In genomic region chr1:12410351-12410750, GRCh38 we compare ENCODE assay signal across 18 cellular contexts.
"Had no signal": no experiment of that assay in that cellular context is flagged by ENCODE, and none has a peak within 500 bp of the region (broad histone marks: within the 10 kb centered on the region; RNA-seq: fewer than 3 reads in every experiment).

No MANE protein-coding gene starts in this region.

- H3K9ac ChIP-seq: neural progenitor cell had no signal

- H3K27ac Mint-ChIP-seq: activated naive CD4-positive, alpha-beta T cell treated with anti-CD3 and anti-CD28 coated beads, Interleukin-2, amount 50 U/mL, for 24 hours; neural progenitor cell had no signal

- H3K9me3 Mint-ChIP-seq: activated naive CD4-positive, alpha-beta T cell treated with anti-CD3 and anti-CD28 coated beads, Interleukin-2, amount 50 U/mL, for 24 hours had no signal

- H3K4me2 ChIP-seq: neural progenitor cell had no signal

- H3K9me3 ChIP-seq: psoas muscle, testis had no signal

- H3K4me3 Mint-ChIP-seq: activated naive CD4-positive, alpha-beta T cell treated with anti-CD3 and anti-CD28 coated beads, Interleukin-2, amount 50 U/mL, for 24 hours; central memory CD8-positive, alpha-beta T cell; neural progenitor cell had no signal

- H3K27me3 Mint-ChIP-seq: activated naive CD4-positive, alpha-beta T cell treated with anti-CD3 and anti-CD28 coated beads, Interleukin-2, amount 50 U/mL, for 24 hours; central memory CD8-positive, alpha-beta T cell had no signal

- H2AFZ ChIP-seq: neural progenitor cell had no signal

- H3K27me3 ChIP-seq: neural progenitor cell, stomach, testis had no signal

- H3K27ac ChIP-seq: neural progenitor cell, psoas muscle, testis, VCaP had no signal

- DNase-seq: activated CD4-positive, alpha-beta T cell treated with anti-CD3 and anti-CD28 coated beads, Interleukin-2, amount 50 U/mL, for 1 hour; activated CD4-positive, CD25-positive, alpha-beta regulatory T cell treated with anti-CD3 and anti-CD28 coated beads, Interleukin-2, amount 50 U/mL, for 72 hours; activated gamma-delta T cell; amniotic stem cell; cortex of kidney; erythroblast; psoas muscle; small intestine; stimulated activated CD4-positive, alpha-beta T cell treated with anti-CD3 and anti-CD28 coated beads, Interleukin-15, amount 100 ng/mL, for 24 hours; stimulated activated CD4-positive, alpha-beta T cell treated with anti-CD3 and anti-CD28 coated beads, Interleukin-2, amount 100 ng/mL, for 48 hours; stomach; T-helper 2 cell; testis had no signal

- H3K4me3 ChIP-seq: lung, neural progenitor cell, psoas muscle, stomach, testis had no signal
